ENCODE assay signal across 12 cellular contexts in the genomic region with DNA sequence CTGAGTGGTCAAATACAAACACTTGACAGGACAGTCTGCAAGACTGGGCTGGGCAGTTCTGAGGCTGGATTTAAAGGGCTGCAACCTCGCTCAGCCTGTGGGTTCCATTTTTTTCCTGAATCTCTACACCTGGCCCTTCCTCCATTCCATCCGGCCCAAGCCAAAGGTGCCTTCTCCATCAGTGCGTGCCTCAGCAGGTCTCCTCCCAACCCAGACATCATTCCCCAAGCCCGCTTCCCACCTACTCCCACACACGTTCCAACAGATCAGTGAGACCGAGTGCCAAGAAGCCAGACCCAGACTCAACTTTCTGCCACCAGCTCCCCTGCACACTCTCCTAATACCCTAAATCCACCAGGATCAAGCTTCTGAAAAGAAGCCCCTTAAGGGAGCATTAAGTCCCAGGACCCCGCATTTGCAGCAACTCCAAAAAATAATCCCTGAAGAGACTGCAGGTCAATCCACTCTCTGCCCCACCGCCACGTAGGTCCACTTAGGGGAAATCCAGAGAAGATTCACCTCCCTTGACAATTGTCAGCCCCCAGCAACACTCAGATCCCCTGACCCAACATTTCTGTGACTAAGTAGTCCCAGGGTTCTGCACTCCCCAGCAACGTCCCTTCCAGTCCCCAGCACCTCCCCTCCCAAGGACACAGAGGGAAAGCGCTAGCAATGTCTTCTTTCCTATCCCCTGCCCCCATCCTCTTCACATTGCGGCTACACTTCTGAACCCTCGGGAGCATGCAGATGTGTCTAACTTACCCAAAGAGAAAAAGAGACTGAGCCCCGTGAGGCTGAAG. TPM values are rescaled to one million over a fixed set of nuclear protein-coding genes. Genes with fewer than 3 reads are reported as not detected.
DNase-seq lines count a peak whose midpoint lies in the region; FAIRE-seq and TF ChIP-seq lines count a peak whose summit lies in the region.
"Had no signal": no experiment of that assay in that cellular context is flagged by ENCODE, and none has a peak within 500 bp of the region (broad histone marks: within the 10 kb centered on the region; RNA-seq: fewer than 3 reads in every experiment).

No MANE protein-coding gene starts in this region.

- peak overlapping the region; percentile 88 for H3K27ac ChIP-seq in caudate nucleus (ENCODE audit: low read depth, low read length)
- H3K27ac ChIP-seq in keratinocyte (ENCODE audit: control insufficient read depth, insufficient read depth, low read length) = peak overlapping the region; percentile 73

- no peaks in the 10 kb centered on the region for H3K36me3 ChIP-seq in H7 (replicated peaks; ENCODE audit: control insufficient read depth, insufficient read depth, low read length)
- no peaks in the 10 kb centered on the region for H3K36me3 ChIP-seq in keratinocyte (ENCODE audit: control insufficient read depth in 2 of 2, extremely low read depth in 1 of 2, insufficient read depth in 2 of 2, low read length in 2 of 2)
- H3K36me3 ChIP-seq: neutrophil had no signal

- CTCF ChIA-PET in HEK293T (lab: Yijun Ruan, JAX) = interaction anchor here (0.7 kb wide), 1 partner anchor 22 kb away, joined by 4 read pairs; no protein-coding TSS in a partner anchor

- peaks cover 5% of the 10 kb centered on the region for H3K9me1 ChIP-seq in keratinocyte (ENCODE audit: control insufficient read depth, extremely low read depth, insufficient read depth, low read length)

- peak overlapping the region; percentile 87 for H3K4me2 ChIP-seq in keratinocyte (ENCODE audit: control insufficient read depth, extremely low read depth, insufficient read depth, low read depth, low read length)

- DNase-seq in H7 = peak; percentile 60
- peak in 21 of 61 donors; percentile 9 to 57 (median 33) for DNase-seq in caudate nucleus (lab: John Stamatoyannopoulos, UW)
- peak; percentile 67 for DNase-seq in keratinocyte (ENCODE audit: low read depth, low spot score)
- peak; percentile 35 for DNase-seq in retina
- DNase-seq in HEK293T (ENCODE audit: extremely low spot score) = no peak
- DNase-seq in NCI-H345 treated with DMSO at 0.1 percent for 48 hours (lab: John Stamatoyannopoulos, UW; ENCODE audit: unreplicated experiment) = no peak
- no peak for DNase-seq in activated CD4-positive, CD25-positive, alpha-beta regulatory T cell treated with anti-CD3 and anti-CD28 coated beads, Interleukin-2, amount 50 U/mL, for 72 hours
- no peak for DNase-seq in NCI-H2171 treated with DMSO at 0.1 percent for 48 hours (lab: John Stamatoyannopoulos, UW)
- DNase-seq: CD4-positive, alpha-beta T cell; NK-92 treated with Interleukin-12 subunit alpha and Interleukin-12 subunit beta, amount 100 ng/mL, for 24 hours had no signal

- no peaks in the 10 kb centered on the region for H3K79me2 ChIP-seq in keratinocyte (ENCODE audit: control insufficient read depth, insufficient read depth, low read length)

- POLR2A ChIA-PET in HEK293T (lab: Yijun Ruan, JAX) = no interaction called here

- H3K27me3 ChIP-seq in H7 (ENCODE audit: control insufficient read depth, insufficient read depth, low read length) = peaks cover 44% of the 10 kb centered on the region
- no peaks in the 10 kb centered on the region for H3K27me3 ChIP-seq in keratinocyte (ENCODE audit: control insufficient read depth, extremely low read depth, insufficient read depth, low read length)

- H3K4me1 ChIP-seq in keratinocyte (ENCODE audit: control insufficient read depth, extremely low read depth, insufficient read depth, low read length) = peaks cover 34% of the 10 kb centered on the region

- no peaks in the 10 kb centered on the region for H3K9me3 ChIP-seq in keratinocyte (ENCODE audit: control insufficient read depth, low read depth, low read length)
- H3K9me3 ChIP-seq: neutrophil had no signal

- no peak for TF ChIP-seq CTCF in keratinocyte (optimal IDR thresholded peaks at IDR 0.05 in 1 of 3, IDR thresholded peaks at IDR 0.05 in 1 of 3, conservative IDR thresholded peaks at IDR 0.05 in 1 of 3; ENCODE audit: extremely low read depth in 1 of 3, insufficient read depth in 2 of 3, low read length in 3 of 3)

- H2AFZ ChIP-seq in keratinocyte (ENCODE audit: control insufficient read depth, low read length) = peak overlapping the region; percentile 92

- H3K9ac ChIP-seq in keratinocyte (ENCODE audit: control insufficient read depth, extremely low read depth, insufficient read depth, low read length) = peak overlapping the region; percentile 55

- no peaks in the 10 kb centered on the region for H4K20me1 ChIP-seq in keratinocyte (ENCODE audit: control insufficient read depth, extremely low read depth, insufficient read depth, low read length)

- H3K4me3 ChIP-seq in H7 (ENCODE audit: insufficient read depth, low read depth, low read length) (peak overlapping the region; percentile 58), keratinocyte (ENCODE audit: control insufficient read depth in 2 of 3, extremely low read depth in 1 of 3, insufficient read depth in 2 of 3, low read depth in 1 of 3, low read length in 3 of 3) (peak overlapping the region in 2 of 3 experiments; percentile 49 to 51)

- FAIRE-seq in keratinocyte (lab: Jason Lieb, UNC) = no peak

- dilution Hi-C loops in keratinocyte (cut with MboI; ENCODE audit: extremely low pct_ligation_motif_present, low sequenced_read_pairs) = no loop called here

TF ChIP-seq in HEK293T, 16 proteins besides CTCF, POLR2A, EP300 and RAD21:
- TF ChIP-seq NFRKB (IDR thresholded peaks at IDR 0.05) = no peak
- TF ChIP-seq L3MBTL2 (conservative IDR thresholded peaks at IDR 0.05) = no peak
- no peak for TF ChIP-seq BHLHE40 (IDR thresholded peaks at IDR 0.05; ENCODE audit: borderline replicate concordance)
- TF ChIP-seq SP1 (IDR thresholded peaks at IDR 0.05) = no peak
- no peak for TF ChIP-seq ARNT (IDR thresholded peaks at IDR 0.05)
- TF ChIP-seq ZNF384 (IDR thresholded peaks at IDR 0.05) = no peak
- no peak for TF ChIP-seq FOXM1 (IDR thresholded peaks at IDR 0.05; ENCODE audit: borderline replicate concordance)
- no peak for TF ChIP-seq LEF1 (IDR thresholded peaks at IDR 0.05; ENCODE audit: borderline replicate concordance)
- no peak for TF ChIP-seq FOXK2 (IDR thresholded peaks at IDR 0.05)
- no peak for TF ChIP-seq CTBP1 (IDR thresholded peaks at IDR 0.05; ENCODE audit: borderline replicate concordance)

RNA-seq across cellular contexts. Expression of gene SCN2B, which starts 0.6 kb away (rescaled TPM):
- total RNA-seq in H7 (2014; rRNA removed; shearing (Covaris generic)) = 0.03 and 0.07 TPM in 2 replicates
- polyA plus RNA-seq in keratinocyte = 0.48 to 0.59 TPM (median 0.56 TPM) in 3 replicates
- polyA plus RNA-seq in keratinocyte (2011; ENCODE audit: low read depth) = not detected
- 0.18 and 0.22 TPM in 2 replicates for polyA plus RNA-seq in keratinocyte (2011; cell fraction: cytosol; rRNA removed)
- polyA plus RNA-seq in keratinocyte (2011; cell fraction: nucleus; rRNA removed) = 0.89 and 1.1 TPM in 2 replicates
- 0.27 and 0.46 TPM in 2 replicates for polyA plus RNA-seq in keratinocyte (2012; ENCODE audit: low replicate concordance)
- polyA minus RNA-seq in keratinocyte = 0.66 to 1.3 TPM (median 0.89 TPM) in 3 replicates
- not detected for polyA minus RNA-seq in keratinocyte (2011; cell fraction: cytosol; rRNA and poly(A)+ RNA removed)
- 0.95 and 1.8 TPM in 2 replicates for polyA minus RNA-seq in keratinocyte (2011; cell fraction: nucleus; rRNA and poly(A)+ RNA removed)
- total RNA-seq: CD4-positive, alpha-beta T cell had no signal

RNA-seq across cellular contexts. Expression of gene SCN4B, which starts 23.2 kb away (rescaled TPM):
- total RNA-seq in H7 (2014; rRNA removed; shearing (Covaris generic)) = 0.74 and 1.0 TPM in 2 replicates
- polyA plus RNA-seq in keratinocyte = 6.3 to 10.8 TPM (median 7.7 TPM) in 3 replicates
- 3.9 TPM for polyA plus RNA-seq in keratinocyte (2011; ENCODE audit: low read depth)
- 4.1 and 4.9 TPM in 2 replicates for polyA plus RNA-seq in keratinocyte (2011; cell fraction: cytosol; rRNA removed)
- polyA plus RNA-seq in keratinocyte (2011; cell fraction: nucleus; rRNA removed) = 14.6 and 22.7 TPM in 2 replicates
- polyA plus RNA-seq in keratinocyte (2012; ENCODE audit: low replicate concordance) = 5.3 and 15.1 TPM in 2 replicates
- polyA minus RNA-seq in keratinocyte = 7.0 to 9.4 TPM (median 7.7 TPM) in 3 replicates
- 7.7 TPM for polyA minus RNA-seq in keratinocyte (2011; cell fraction: cytosol; rRNA and poly(A)+ RNA removed)
- polyA minus RNA-seq in keratinocyte (2011; cell fraction: nucleus; rRNA and poly(A)+ RNA removed) = 7.9 and 15.6 TPM in 2 replicates
- total RNA-seq: CD4-positive, alpha-beta T cell had no signal

RNA-seq across cellular contexts. Expression of gene JAML, which starts 49.0 kb away (rescaled TPM):
- total RNA-seq in H7 (2014; rRNA removed; shearing (Covaris generic)) = not detected in 2 replicates
- 0.01 TPM in 1 of 3 replicates, not detected in the others for polyA plus RNA-seq in keratinocyte
- polyA plus RNA-seq in keratinocyte (2011; ENCODE audit: low read depth) = 0.35 TPM
- polyA plus RNA-seq in keratinocyte (2011; cell fraction: cytosol; rRNA removed) = not detected in 2 replicates
- polyA plus RNA-seq in keratinocyte (2011; cell fraction: nucleus; rRNA removed) = 0.13 TPM in 1 of 2 replicates, not detected in the other
- polyA plus RNA-seq in keratinocyte (2012; ENCODE audit: low replicate concordance) = 0.16 TPM in 1 of 2 replicates, not detected in the other
- polyA minus RNA-seq in keratinocyte = not detected in 3 replicates
- not detected for polyA minus RNA-seq in keratinocyte (2011; cell fraction: cytosol; rRNA and poly(A)+ RNA removed)
- not detected in 2 replicates for polyA minus RNA-seq in keratinocyte (2011; cell fraction: nucleus; rRNA and poly(A)+ RNA removed)
- total RNA-seq: M059J had no signal

Comparison
In these comparisons a context has a peak if more than half of its experiments do, and no peak if none do; other contexts are left out.
1. DNase-seq: peak in H7 (single experiment), keratinocyte (single experiment) and retina (single experiment); none in HEK293T (single experiment), NCI-H345 treated with DMSO at 0.1 percent for 48 hours (single experiment), activated CD4-positive, CD25-positive, alpha-beta regulatory T cell treated with anti-CD3 and anti-CD28 coated beads, Interleukin-2, amount 50 U/mL, for 72 hours (single experiment) and NCI-H2171 treated with DMSO at 0.1 percent for 48 hours (single experiment).